13 cellular contexts compared by ENCODE assay signal in the genomic region with DNA sequence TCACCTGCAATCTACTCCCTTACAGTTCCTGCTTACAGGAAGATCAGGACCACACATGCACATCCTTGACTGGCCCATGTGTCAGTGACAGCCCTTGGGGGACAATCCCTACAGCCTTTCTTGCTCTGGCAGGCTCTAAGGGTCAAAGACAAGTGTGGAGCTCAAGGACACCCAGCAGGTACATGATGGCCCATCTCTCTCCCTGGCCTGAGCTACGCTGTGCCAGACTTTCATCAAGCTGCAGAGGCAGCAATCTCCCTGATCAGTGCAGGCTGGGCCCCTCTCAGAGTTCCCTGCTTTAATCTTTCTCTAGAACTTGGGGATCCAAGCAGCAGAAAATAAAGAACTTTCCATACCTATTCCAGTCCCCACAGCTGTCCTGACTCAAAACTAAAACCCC. TPM values are rescaled to one million over a fixed set of nuclear protein-coding genes. Genes with fewer than 3 reads are reported as not detected.
DNase-seq lines count a peak whose midpoint lies in the region; ATAC-seq, FAIRE-seq and TF ChIP-seq lines count a peak whose summit lies in the region.
"Had no signal": no experiment of that assay in that cellular context is flagged by ENCODE, and none has a peak within 500 bp of the region (broad histone marks: within the 10 kb centered on the region; RNA-seq: fewer than 3 reads in every experiment).

No MANE protein-coding gene starts in this region.

- H3K4me1 Mint-ChIP-seq in CD14-positive monocyte (peaks cover 43% of the 10 kb centered on the region), nephron progenitor cell (peaks cover 79% of the 10 kb centered on the region)

- ATAC-seq in GM12878 = no peak
- no peak for ATAC-seq in HG02642 (IDR thresholded peaks at IDR 0.05; ENCODE audit: poor library complexity, unreplicated experiment)
- ATAC-seq in HG02852 (IDR thresholded peaks at IDR 0.05; ENCODE audit: unreplicated experiment) = no peak

- TF ChIP-seq EP300 in GM12878 (IDR thresholded peaks at IDR 0.05; ENCODE audit: borderline replicate concordance in 1 of 2, control insufficient read depth in 1 of 2, low read depth in 2 of 2, low read length in 2 of 2) = no peak

- H3K4me3 Mint-ChIP-seq in CD14-positive monocyte (peak overlapping the region; percentile 24 to 53), nephron progenitor cell (peak overlapping the region; percentile 81)

- POLR2A ChIA-PET in GM12878 (lab: Charles Lee) = interaction anchor here (0.6 to 16.6 kb wide), 14 partner anchors 9 to 116 kb away, joined by 3 to 325 read pairs (median 6); partner anchors contain the start of gene UBL7

- intact Hi-C loops in CD14-positive monocyte (cut with micrococcal nuclease) (no loop called here), GM12878 (cut with micrococcal nuclease; ENCODE audit: unreplicated experiment) (loop anchor here (2.0 to 5.0 kb wide), 3 partner anchors 34 to 186 kb away; partner anchors contain the start of genes ARID3B and CLK3)

- H3K27me3 Mint-ChIP-seq in CD14-positive monocyte (ENCODE audit: low read depth in 3 of 3) (peaks cover 25 to 44% (median 27%) of the 10 kb centered on the region in 3 donors), nephron progenitor cell (ENCODE audit: low read depth, poor library complexity) (peaks cover 9% of the 10 kb centered on the region)

- H3K9me2 ChIP-seq in GM23248 (ENCODE audit: insufficient read depth) = no peaks in the 10 kb centered on the region

- H2AFZ ChIP-seq in GM23248 (no peak overlapping the region), GM12878 (ENCODE audit: control insufficient read depth, low read depth, low read length) (no peak overlapping the region)

- no peak for DNase-seq in CD14-positive monocyte (ENCODE audit: low spot score)
- DNase-seq in GM23248 = no peak
- DNase-seq in GM12878 (ENCODE audit: low read depth, low spot score) = no peak
- DNase-seq in nephron progenitor cell = no peak
- no peak for DNase-seq in Kasumi-1 (lab: John Stamatoyannopoulos, UW)
- no peak for DNase-seq in DMS114 treated with DMSO at 0.1 percent for 48 hours (lab: John Stamatoyannopoulos, UW; ENCODE audit: unreplicated experiment)
- DNase-seq: activated effector memory CD4-positive, alpha-beta T cell treated with Interleukin-2 at 50 U/mL for 16 hours; DMS79 treated with DMSO at 0.1 percent for 48 hours; effector CD8-positive, alpha-beta T cell; stimulated activated CD4-positive, alpha-beta T cell treated with anti-CD3 and anti-CD28 coated beads, Interleukin-12 subunit alpha, Interleukin-12 subunit beta, amount 100 ng/mL, for 4 hours; stimulated activated naive CD4-positive, alpha-beta T cell had no signal

- H3K4me1 ChIP-seq in GM23248 (ENCODE audit: insufficient read depth) (peaks cover 45% of the 10 kb centered on the region), GM12878 (ENCODE audit: control insufficient read depth, insufficient read depth, low read length) (peaks cover 48% of the 10 kb centered on the region)

- no peaks in the 10 kb centered on the region for H3K9me3 ChIP-seq in GM23248 (ENCODE audit: low read depth)
- no peaks in the 10 kb centered on the region for H3K9me3 ChIP-seq in GM12878 (replicated peaks; ENCODE audit: control insufficient read depth, insufficient read depth, low read length)

- H3K27ac Mint-ChIP-seq in CD14-positive monocyte (peak overlapping the region in 1 of 7 donors; percentile 79), nephron progenitor cell (no peak overlapping the region)

- 94 to 100% methylated on average over 1 of the region's 1 CpG for WGBS in GM23248 (ENCODE audit: low coverage in 1 of 2, low lambda C conversion rate in 2 of 2, missing lambda C conversion rate in 2 of 2), 2 experiments
- WGBS in GM12878 (ENCODE audit: insufficient coverage, insufficient replicate concordance, low lambda C conversion rate, missing lambda C conversion rate) = 0% methylated on average over 1 of the region's 1 CpG

- RAD21 ChIA-PET in GM12878 (lab: Charles Lee; ENCODE audit: unreplicated experiment) = interaction anchor here (0.7 to 24.4 kb wide), 10 partner anchors 7 to 184 kb away, joined by 3 to 496 read pairs (median 4); partner anchors contain the start of genes CLK3 and UBL7

- H3K9me3 Mint-ChIP-seq in CD14-positive monocyte = peaks cover 0 to 17% (median 0%) of the 10 kb centered on the region in 7 donors
- no peaks in the 10 kb centered on the region for H3K9me3 Mint-ChIP-seq in nephron progenitor cell

- CTCF ChIA-PET in GM12878 (lab: Yijun Ruan, JAX) = interaction anchor here (0.7 to 22.3 kb wide), 5 partner anchors 8 to 54 kb away, joined by 3 to 655 read pairs (median 48); partner anchors contain the start of genes CYP11A1 and UBL7

- peaks cover 34% of the 10 kb centered on the region for H3F3A ChIP-seq in GM23248 (ENCODE audit: insufficient read depth)

- in situ Hi-C loops in GM23248 (cut with MboI) (no loop called here), GM12878 (cut with MboI) (no loop called here)

- H3K4me2 ChIP-seq in GM23248 (ENCODE audit: unreplicated experiment) = peak overlapping the region; percentile 83
- peak overlapping the region; percentile 97 for H3K4me2 ChIP-seq in GM12878 (ENCODE audit: control insufficient read depth, insufficient read depth)

- no peak for FAIRE-seq in GM12878 (lab: Jason Lieb, UNC)

- H3K9ac ChIP-seq in GM23248 (peak overlapping the region; percentile 81; the same call in 1 of the 2 replicates), GM12878 (ENCODE audit: control insufficient read depth, insufficient read depth, low read length) (peak overlapping the region; percentile 76)

- no peak for TF ChIP-seq RAD21 in GM12878 (IDR thresholded peaks at IDR 0.05; ENCODE audit: insufficient read depth, low read depth, low read length)

- peaks cover 86% of the 10 kb centered on the region for H3K79me2 ChIP-seq in GM23248 (ENCODE audit: insufficient read depth)
- H3K79me2 ChIP-seq in GM12878 (ENCODE audit: control insufficient read depth, insufficient read depth, low read length) = peaks cover 86% of the 10 kb centered on the region

- no peaks in the 10 kb centered on the region for H3K27me3 ChIP-seq in GM23248 (replicated peaks; ENCODE audit: insufficient read depth)
- H3K27me3 ChIP-seq in GM12878 (replicated peaks in 1 of 2; ENCODE audit: control insufficient read depth in 2 of 2, insufficient read depth in 2 of 2, low read length in 1 of 2) = no peaks in the 10 kb centered on the region

- H3K36me3 ChIP-seq in GM23248 (ENCODE audit: low read depth) (no peaks in the 10 kb centered on the region), GM12878 (ENCODE audit: control insufficient read depth in 2 of 2, insufficient read depth in 2 of 2, low read length in 1 of 2) (peaks cover 11 to 16% of the 10 kb centered on the region in 2 experiments; a peak in 3 of 4 replicates)

- BruUV-seq in GM12878 (replicated peaks; lab: Mats Ljungman, UMichigan) = TSS peak; percentile 61

- H3K36me3 Mint-ChIP-seq in CD14-positive monocyte = peaks cover 0 to 11% of the 10 kb centered on the region in 2 donors
- peaks cover 4% of the 10 kb centered on the region for H3K36me3 Mint-ChIP-seq in nephron progenitor cell (ENCODE audit: low read depth)

- SMC1A ChIA-PET in GM12878 (lab: Charles Lee; ENCODE audit: uncharacterized antibody, unreplicated experiment) = interaction anchor here (1.0 to 25.4 kb wide), 10 partner anchors 9 to 50 kb away, joined by 3 to 544 read pairs (median 4); no protein-coding TSS in a partner anchor

- no peak; the same call in 1 of the 2 replicates for TF ChIP-seq POLR2A in GM12878 (IDR thresholded peaks at IDR 0.05; ENCODE audit: low read depth, low read length)

- TF ChIP-seq CTCF in CD14-positive monocyte (IDR thresholded peaks at IDR 0.05) (no peak), GM12878 (IDR thresholded peaks at IDR 0.05 in 2 of 3, conservative IDR thresholded peaks at IDR 0.05 in 1 of 3; ENCODE audit: control insufficient read depth in 2 of 3, extremely low read depth in 1 of 3, insufficient read depth in 1 of 3, low read depth in 3 of 3, low read length in 3 of 3) (no peak), nephron progenitor cell (IDR thresholded peaks at IDR 0.05) (no peak)

- peak overlapping the region; percentile 100 for H3K4me3 ChIP-seq in GM23248
- H3K4me3 ChIP-seq in GM12878 = peak overlapping the region; percentile 98

- peaks cover 9% of the 10 kb centered on the region for H4K20me1 ChIP-seq in GM23248 (ENCODE audit: insufficient read depth)
- peaks cover 19% of the 10 kb centered on the region for H4K20me1 ChIP-seq in GM12878 (ENCODE audit: control insufficient read depth, insufficient read depth)

- no peak overlapping the region for H3K27ac ChIP-seq in GM23248
- peak overlapping the region; percentile 84 for H3K27ac ChIP-seq in GM12878 (ENCODE audit: control insufficient read depth, insufficient read depth)

RNA-seq across cellular contexts. Expression of gene SEMA7A, which starts 2.6 kb away (rescaled TPM):
- polyA plus RNA-seq in CD14-positive monocyte (under 1 TPM; 0.04 to 0.15 TPM), GM23248 (2016; fragmentation: Nextera tagmentation; extraction: Ambion mirVana) (41.2 and 42.3 TPM in 2 replicates), GM12878 (2011; rRNA removed) (37.6 and 65.2 TPM in 2 replicates), GM12878 (2014; fragmentation: Illumina TruSeq; extraction: Trizol) (47.9 and 70.5 TPM in 2 replicates), GM12878 (2014; fragmentation: Nextera tagmentation; extraction: Ambion mirVana) (1 to 10 TPM in 1 of 2 experiments, under 1 TPM in 1; 0.08 to 1.1 TPM), GM12878 (2014; rRNA removed) (99.1 and 99.2 TPM in 2 replicates), GM12878 (2016; fragmentation: Nextera tagmentation; extraction: Ambion mirVana) (10 to 100 TPM; 13.3 to 15.6 TPM)
- 132 and 151 TPM in 2 replicates for total RNA-seq in GM23248 (2014; rRNA removed; shearing (Covaris generic))
- 137 and 160 TPM in 2 replicates for total RNA-seq in GM12878 (2013; cell fraction: nucleolus; rRNA removed)
- total RNA-seq in GM12878 (2014; rRNA removed) (56.3 and 58.3 TPM in 2 replicates), GM12878 (2014; rRNA removed; fragmentation: Illumina TruSeq; extraction: Trizol) (48.7 and 52.9 TPM in 2 replicates), GM12878 (2021) (112 and 114 TPM in 2 replicates)
- 33.6 TPM for polyA plus RNA-seq in GM12878 (2011; ENCODE audit: low read depth)
- polyA plus RNA-seq in GM12878 (2011; cell fraction: cytosol; rRNA removed) = 115 and 126 TPM in 2 replicates
- polyA plus RNA-seq in GM12878 (2011; cell fraction: nucleus; rRNA removed) = 208 and 229 TPM in 2 replicates
- 60.0 and 110 TPM in 2 replicates for polyA plus RNA-seq in GM12878 (2012)
- polyA minus RNA-seq in GM12878 (2011; rRNA and poly(A)+ RNA removed) = 75.6 and 130 TPM in 2 replicates
- polyA minus RNA-seq in GM12878 (2011; cell fraction: cytosol; rRNA and poly(A)+ RNA removed) = 48.1 and 52.4 TPM in 2 replicates
- 48.2 and 63.7 TPM in 2 replicates for polyA minus RNA-seq in GM12878 (2011; cell fraction: nucleus; rRNA and poly(A)+ RNA removed)

RNA-seq across cellular contexts. Expression of gene UBL7, which starts 29.8 kb away (rescaled TPM):
- 100 to 1,000 TPM in 1 of 2 donors, 10 to 100 TPM in 1; 95.1 to 103 TPM for polyA plus RNA-seq in CD14-positive monocyte
- 70.4 and 74.2 TPM in 2 replicates for total RNA-seq in GM23248 (2014; rRNA removed; shearing (Covaris generic))
- polyA plus RNA-seq in GM23248 (2016; fragmentation: Nextera tagmentation; extraction: Ambion mirVana) = 78.6 and 79.1 TPM in 2 replicates
- total RNA-seq in GM12878 (2013; cell fraction: nucleolus; rRNA removed) = 22.7 and 26.2 TPM in 2 replicates
- 106 and 107 TPM in 2 replicates for total RNA-seq in GM12878 (2014; rRNA removed)
- total RNA-seq in GM12878 (2014; rRNA removed; fragmentation: Illumina TruSeq; extraction: Trizol) = 44.3 and 46.6 TPM in 2 replicates
- total RNA-seq in GM12878 (2021) = 81.3 and 84.8 TPM in 2 replicates
- 33.5 TPM for polyA plus RNA-seq in GM12878 (2011; ENCODE audit: low read depth)
- 72.6 and 89.7 TPM in 2 replicates for polyA plus RNA-seq in GM12878 (2011; rRNA removed)
- 138 and 156 TPM in 2 replicates for polyA plus RNA-seq in GM12878 (2011; cell fraction: cytosol; rRNA removed)
- polyA plus RNA-seq in GM12878 (2011; cell fraction: nucleus; rRNA removed) = 60.8 and 62.4 TPM in 2 replicates
- 57.3 and 69.1 TPM in 2 replicates for polyA plus RNA-seq in GM12878 (2012)
- 61.3 and 90.5 TPM in 2 replicates for polyA plus RNA-seq in GM12878 (2014; fragmentation: Illumina TruSeq; extraction: Trizol)
- polyA plus RNA-seq in GM12878 (2014; fragmentation: Nextera tagmentation; extraction: Ambion mirVana) = 10 to 100 TPM; 25.9 to 59.1 TPM
- 117 and 135 TPM in 2 replicates for polyA plus RNA-seq in GM12878 (2014; rRNA removed)
- 100 to 1,000 TPM; 123 to 145 TPM for polyA plus RNA-seq in GM12878 (2016; fragmentation: Nextera tagmentation; extraction: Ambion mirVana)
- polyA minus RNA-seq in GM12878 (2011; rRNA and poly(A)+ RNA removed) = 79.1 and 122 TPM in 2 replicates
- 32.5 and 36.5 TPM in 2 replicates for polyA minus RNA-seq in GM12878 (2011; cell fraction: cytosol; rRNA and poly(A)+ RNA removed)
- 17.3 and 22.1 TPM in 2 replicates for polyA minus RNA-seq in GM12878 (2011; cell fraction: nucleus; rRNA and poly(A)+ RNA removed)
